Comparison of ENCODE assay signal across 1 cellular context in the genomic region with DNA sequence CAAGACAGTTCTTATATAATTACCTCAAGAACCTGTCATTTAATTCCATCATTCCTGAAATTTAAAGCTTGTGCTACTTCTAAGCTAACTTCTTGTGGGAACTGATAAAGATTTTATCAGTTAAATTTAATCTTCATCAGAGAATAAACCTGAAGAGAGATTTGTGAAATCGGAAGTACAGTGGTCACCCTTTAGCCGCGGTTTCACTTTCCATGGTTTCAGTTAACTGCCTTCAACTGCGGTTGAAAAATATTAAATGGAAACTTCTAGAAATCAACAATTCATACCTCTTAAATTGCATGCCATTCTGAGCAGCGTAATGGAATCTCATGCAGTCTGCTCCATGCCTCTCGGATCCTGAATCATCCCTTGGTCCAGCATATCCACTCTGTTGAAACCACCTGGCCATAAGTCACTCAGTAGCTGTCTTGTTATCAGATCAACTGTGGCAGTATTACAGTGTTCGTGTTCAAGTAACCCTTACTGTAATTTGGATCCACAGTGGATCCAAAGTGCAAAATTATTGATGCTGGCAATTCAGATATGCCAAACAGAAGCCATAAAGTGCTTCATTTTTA.
TF ChIP-seq lines count a peak whose summit lies in the region.

No MANE protein-coding gene starts in this region.

TF ChIP-seq in HepG2, 621 proteins besides CTCF, POLR2A, EP300 and RAD21 (continued from another document):
- TF ChIP-seq, protein P1, sequence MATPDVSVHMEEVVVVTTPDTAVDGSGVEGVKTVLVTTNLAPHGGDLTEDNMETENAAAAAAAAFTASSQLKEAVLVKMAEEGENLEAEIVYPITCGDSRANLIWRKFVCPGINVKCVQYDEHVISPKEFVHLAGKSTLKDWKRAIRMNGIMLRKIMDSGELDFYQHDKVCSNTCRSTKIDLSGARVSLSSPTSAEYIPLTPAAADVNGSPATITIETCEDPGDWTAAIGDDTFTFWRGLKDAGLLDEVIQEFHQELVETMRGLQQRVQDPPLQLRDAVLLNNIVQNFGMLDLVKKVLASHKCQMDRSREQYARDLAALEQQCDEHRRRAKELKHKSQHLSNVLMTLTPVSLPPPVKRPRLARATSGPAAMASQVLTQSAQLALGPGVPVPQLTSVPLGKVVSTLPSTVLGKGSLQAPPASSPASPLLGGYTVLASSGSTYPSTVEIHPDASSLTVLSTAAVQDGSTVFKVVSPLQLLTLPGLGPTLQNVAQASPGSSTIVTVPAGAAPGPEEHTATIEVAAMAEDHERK (CRISPR knock-in tag; IDR thresholded peaks at IDR 0.05; ENCODE audit: low read depth): no peak
- no peak for TF ChIP-seq POLR2AphosphoS2 (IDR thresholded peaks at IDR 0.05; ENCODE audit: low read depth, low read length)
- TF ChIP-seq, protein P2, sequence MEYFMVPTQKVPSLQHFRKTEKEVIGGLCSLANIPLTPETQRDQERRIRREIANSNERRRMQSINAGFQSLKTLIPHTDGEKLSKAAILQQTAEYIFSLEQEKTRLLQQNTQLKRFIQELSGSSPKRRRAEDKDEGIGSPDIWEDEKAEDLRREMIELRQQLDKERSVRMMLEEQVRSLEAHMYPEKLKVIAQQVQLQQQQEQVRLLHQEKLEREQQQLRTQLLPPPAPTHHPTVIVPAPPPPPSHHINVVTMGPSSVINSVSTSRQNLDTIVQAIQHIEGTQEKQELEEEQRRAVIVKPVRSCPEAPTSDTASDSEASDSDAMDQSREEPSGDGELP (IDR thresholded peaks at IDR 0.05; ENCODE audit: borderline replicate concordance, low read depth): no peak
- TF ChIP-seq CEBPG (CRISPR knock-in tag; IDR thresholded peaks at IDR 0.05): no peak
- TF ChIP-seq SYNCRIP (IDR thresholded peaks at IDR 0.05; ENCODE audit: insufficient read depth, low read depth, low read length): no peak
- no peak for TF ChIP-seq ZNF3 (CRISPR knock-in tag; IDR thresholded peaks at IDR 0.05)
- TF ChIP-seq ZSCAN20 (CRISPR knock-in tag; IDR thresholded peaks at IDR 0.05; ENCODE audit: borderline replicate concordance): no peak
- TF ChIP-seq ZNF672 (CRISPR knock-in tag; IDR thresholded peaks at IDR 0.05): no peak
- no peak for TF ChIP-seq ZBTB7A (CRISPR knock-in tag; IDR thresholded peaks at IDR 0.05)
TF ChIP-seq in HepG2: peak in this region for 0.
